Comparison of ENCODE assay signal across 14 cellular contexts in genomic region chr9:5435912-5436311, GRCh38. TPM values are rescaled to one million over a fixed set of nuclear protein-coding genes. Genes with fewer than 3 reads are reported as not detected.
DNase-seq lines count a peak whose midpoint lies in the region; TF ChIP-seq lines count a peak whose summit lies in the region.
"Had no signal": no experiment of that assay in that cellular context is flagged by ENCODE, and none has a peak within 500 bp of the region (broad histone marks: within the 10 kb centered on the region; RNA-seq: fewer than 3 reads in every experiment).

No MANE protein-coding gene starts in this region.

- CTCF ChIA-PET in activated naive CD4-positive, alpha-beta T cell treated with anti-CD3 and anti-CD28 coated beads for 36 hours (lab: Charles Lee), result interaction anchor here (3.7 to 5.6 kb wide), 2 partner anchors 147 to 153 kb away, joined by 12 to 47 read pairs; no protein-coding TSS in a partner anchor
- CTCF ChIA-PET in GM10248 (lab: Yijun Ruan, JAX), result interaction anchor here (1.1 to 2.8 kb wide), 3 partner anchors 19 to 167 kb away, joined by 3 to 13 read pairs (median 8); no protein-coding TSS in a partner anchor

- peaks cover 26% of the 10 kb centered on the region for H3K36me3 ChIP-seq in endodermal cell (ENCODE audit: control insufficient read depth, insufficient read depth, low read length)
- no peaks in the 10 kb centered on the region for H3K36me3 ChIP-seq in transverse colon
- no peaks in the 10 kb centered on the region for H3K36me3 ChIP-seq in prostate gland

- intact Hi-C loops in activated naive CD4-positive, alpha-beta T cell treated with anti-CD3 and anti-CD28 coated beads for 36 hours (cut with micrococcal nuclease), result loop anchor here (2.0 to 5.0 kb wide), 7 partner anchors 99 to 774 kb away; partner anchors contain the start of genes CDC37L1 and PLPP6
- intact Hi-C loops in transverse colon (cut with DNase I; ENCODE audit: low total_unique reads), result no loop called here
- intact Hi-C loops in prostate gland (cut with DNase I), result loop anchor here (5.0 to 10.0 kb wide), 2 partner anchors 151 to 451 kb away; partner anchors contain the start of gene JAK2

- TF ChIP-seq POLR2A in transverse colon (IDR thresholded peaks at IDR 0.05) (no peak), prostate gland (IDR thresholded peaks at IDR 0.05) (no peak)

- H3K9me3 ChIP-seq in endodermal cell (ENCODE audit: control insufficient read depth, low read length), result peaks cover 38% of the 10 kb centered on the region
- H3K9me3 ChIP-seq in transverse colon, result no peaks in the 10 kb centered on the region
- no peaks in the 10 kb centered on the region for H3K9me3 ChIP-seq in prostate gland

- peak overlapping the region; percentile 98 for H3K27ac Mint-ChIP-seq in activated naive CD4-positive, alpha-beta T cell treated with anti-CD3 and anti-CD28 coated beads for 36 hours
- no peak overlapping the region for H3K27ac Mint-ChIP-seq in endodermal cell

- in situ Hi-C loops in transverse colon (cut with MboI; ENCODE audit: low pct_ligation_motif_present in 1 of 4, low pct_unique_long_range_greater_than_20kb in 1 of 4, low sequenced_read_pairs in 3 of 4), result loop anchor here in 3 of 4 donors (25.0 kb wide), 4 partner anchors 176 to 674 kb away; partner anchors contain the start of genes INSL6 (in 1 of the 3) and JAK2 (in 1 of the 3)

- no peaks in the 10 kb centered on the region for H3K27me3 Mint-ChIP-seq in activated naive CD4-positive, alpha-beta T cell treated with anti-CD3 and anti-CD28 coated beads for 36 hours (ENCODE audit: low read depth)
- no peaks in the 10 kb centered on the region for H3K27me3 Mint-ChIP-seq in endodermal cell (ENCODE audit: insufficient read depth)
- H3K27me3 Mint-ChIP-seq: effector memory CD8-positive, alpha-beta T cell had no signal

- no peak for DNase-seq in activated naive CD4-positive, alpha-beta T cell treated with anti-CD3 and anti-CD28 coated beads for 36 hours
- no peak for DNase-seq in activated naive CD4-positive, alpha-beta T cell (lab: John Stamatoyannopoulos, UW)
- peak; percentile 36 for DNase-seq in RPMI7951 (ENCODE audit: low read depth)
- DNase-seq in endodermal cell, result no peak
- no peak for DNase-seq in transverse colon
- DNase-seq in globus pallidus (ENCODE audit: low spot score), result no peak
- DNase-seq in prostate gland (ENCODE audit: low spot score), result no peak
- DNase-seq in GM10248 (ENCODE audit: extremely low spot score), result no peak
- DNase-seq: activated CD4-positive, CD25-positive, alpha-beta regulatory T cell; amniotic stem cell; effector memory CD8-positive, alpha-beta T cell; NCI-H1436 had no signal

- WGBS in endodermal cell (ENCODE audit: insufficient coverage in 1 of 2, insufficient read length in 1 of 2), 2 experiments, result 89 to 100% methylated on average over 2 to 3 of the region's 3 CpGs
- WGBS in transverse colon (ENCODE audit: low coverage in 1 of 2), 2 donors, result 80 to 82% methylated on average over 2 to 3 of the region's 3 CpGs
- 85% methylated on average over 3 of the region's 3 CpGs for WGBS in prostate gland

- POLR2A ChIA-PET in GM10248 (lab: Yijun Ruan, JAX), result no interaction called here

- H3K27ac ChIP-seq in endodermal cell (ENCODE audit: low read depth, low read length) (no peak overlapping the region), transverse colon (peak overlapping the region; percentile 91 to 97 (median 95)), prostate gland (no peak overlapping the region)
- H3K27ac ChIP-seq: BLaER1, RWPE1 had no signal

- H3K36me3 Mint-ChIP-seq in activated naive CD4-positive, alpha-beta T cell treated with anti-CD3 and anti-CD28 coated beads for 36 hours (ENCODE audit: low read depth), result peaks cover 47% of the 10 kb centered on the region
- peaks cover 47% of the 10 kb centered on the region for H3K36me3 Mint-ChIP-seq in endodermal cell (ENCODE audit: low read depth)

- peaks cover 4% of the 10 kb centered on the region for H3K4me1 ChIP-seq in endodermal cell (ENCODE audit: control insufficient read depth, insufficient read depth, low read length)
- H3K4me1 ChIP-seq in transverse colon, result peaks cover 6 to 21% (median 13%) of the 10 kb centered on the region in 4 donors
- H3K4me1 ChIP-seq in prostate gland (replicated peaks), result peaks cover 2% of the 10 kb centered on the region

- H3K4me3 ChIP-seq in endodermal cell (ENCODE audit: low read length), result peak overlapping the region; percentile 91
- H3K4me3 ChIP-seq in transverse colon, result peak overlapping the region in 1 of 4 donors; percentile 61
- no peak overlapping the region for H3K4me3 ChIP-seq in prostate gland

- H3K27me3 ChIP-seq in endodermal cell (ENCODE audit: control insufficient read depth, insufficient read depth, low read length, poor library complexity, severe bottlenecking) (no peaks in the 10 kb centered on the region), transverse colon (no peaks in the 10 kb centered on the region), prostate gland (replicated peaks; ENCODE audit: insufficient read depth) (no peaks in the 10 kb centered on the region)
- H3K27me3 ChIP-seq: BLaER1 had no signal

- H3K4me1 Mint-ChIP-seq in activated naive CD4-positive, alpha-beta T cell treated with anti-CD3 and anti-CD28 coated beads for 36 hours (ENCODE audit: low read depth), result peaks cover 42% of the 10 kb centered on the region
- peaks cover 20% of the 10 kb centered on the region for H3K4me1 Mint-ChIP-seq in endodermal cell

- TF ChIP-seq CTCF in endodermal cell (conservative IDR thresholded peaks at IDR 0.05) (no peak), transverse colon (IDR thresholded peaks at IDR 0.05) (no peak), prostate gland (IDR thresholded peaks at IDR 0.05) (no peak), GM10248 (IDR thresholded peaks at IDR 0.05; ENCODE audit: control extremely low read depth, extremely low read depth, low read depth, missing control alignments) (no peak)

- no peak overlapping the region for H3K4me3 Mint-ChIP-seq in activated naive CD4-positive, alpha-beta T cell treated with anti-CD3 and anti-CD28 coated beads for 36 hours
- peak overlapping the region; percentile 76 for H3K4me3 Mint-ChIP-seq in endodermal cell

- H3K9me3 Mint-ChIP-seq in activated naive CD4-positive, alpha-beta T cell treated with anti-CD3 and anti-CD28 coated beads for 36 hours, result no peaks in the 10 kb centered on the region
- H3K9me3 Mint-ChIP-seq in endodermal cell, result peaks cover 50% of the 10 kb centered on the region
- H3K9me3 Mint-ChIP-seq: effector memory CD8-positive, alpha-beta T cell had no signal

- H3K9ac ChIP-seq in endodermal cell (ENCODE audit: extremely low read depth, low read length, poor library complexity, severe bottlenecking), result no peak overlapping the region
- H3K9ac ChIP-seq: BLaER1 had no signal

- no peak for TF ChIP-seq EP300 in transverse colon (IDR thresholded peaks at IDR 0.05; ENCODE audit: low read depth)

RNA-seq across cellular contexts. Expression of gene PLGRKT, which starts 1.8 kb away (rescaled TPM):
- total RNA-seq in activated naive CD4-positive, alpha-beta T cell treated with anti-CD3 and anti-CD28 coated beads for 36 hours, result 10 to 100 TPM; 48.9 to 51.4 TPM
- 45.1 and 66.7 TPM in 2 replicates for total RNA-seq in RPMI7951 (2014; rRNA removed; shearing (Covaris generic))
- total RNA-seq in endodermal cell, result 10 to 100 TPM; 21.0 to 31.1 TPM
- 29.2 TPM for polyA plus RNA-seq in endodermal cell (2013, experiment 1 of 2)
- 35.8 TPM for polyA plus RNA-seq in endodermal cell (2013, experiment 2 of 2)
- total RNA-seq in transverse colon, result 10 to 100 TPM in 2 of 4 donors, 1 to 10 TPM in 2; 1.6 to 58.3 (median 16.5) TPM
- 10 to 100 TPM; 10.4 to 49.6 TPM for total RNA-seq in prostate gland

RNA-seq across cellular contexts. Expression of gene CD274, which starts 14.4 kb away (rescaled TPM):
- 10 to 100 TPM; 14.2 to 15.0 TPM for total RNA-seq in activated naive CD4-positive, alpha-beta T cell treated with anti-CD3 and anti-CD28 coated beads for 36 hours
- total RNA-seq in RPMI7951 (2014; rRNA removed; shearing (Covaris generic)), result 4.9 and 5.7 TPM in 2 replicates
- total RNA-seq in endodermal cell, result under 1 TPM in 1 of 2 donors, not detected in 1; 1.00 TPM
- 0.25 TPM for polyA plus RNA-seq in endodermal cell (2013, experiment 1 of 2)
- 0.17 TPM for polyA plus RNA-seq in endodermal cell (2013, experiment 2 of 2)
- 1 to 10 TPM in 2 of 4 donors, under 1 TPM in 1, not detected in 1; 0.80 to 2.9 (median 1.2) TPM for total RNA-seq in transverse colon
- 1 to 10 TPM in 1 of 2 donors, under 1 TPM in 1; 0.82 to 1.9 TPM for total RNA-seq in prostate gland

Comparison
In these comparisons a context has a peak if more than half of its experiments do, and no peak if none do; other contexts are left out.
1. H3K27ac ChIP-seq: peak in transverse colon (4 of 4); none in endodermal cell (single experiment) and prostate gland (0 of 2).